13 cellular contexts compared by ENCODE assay signal in the genomic region with DNA sequence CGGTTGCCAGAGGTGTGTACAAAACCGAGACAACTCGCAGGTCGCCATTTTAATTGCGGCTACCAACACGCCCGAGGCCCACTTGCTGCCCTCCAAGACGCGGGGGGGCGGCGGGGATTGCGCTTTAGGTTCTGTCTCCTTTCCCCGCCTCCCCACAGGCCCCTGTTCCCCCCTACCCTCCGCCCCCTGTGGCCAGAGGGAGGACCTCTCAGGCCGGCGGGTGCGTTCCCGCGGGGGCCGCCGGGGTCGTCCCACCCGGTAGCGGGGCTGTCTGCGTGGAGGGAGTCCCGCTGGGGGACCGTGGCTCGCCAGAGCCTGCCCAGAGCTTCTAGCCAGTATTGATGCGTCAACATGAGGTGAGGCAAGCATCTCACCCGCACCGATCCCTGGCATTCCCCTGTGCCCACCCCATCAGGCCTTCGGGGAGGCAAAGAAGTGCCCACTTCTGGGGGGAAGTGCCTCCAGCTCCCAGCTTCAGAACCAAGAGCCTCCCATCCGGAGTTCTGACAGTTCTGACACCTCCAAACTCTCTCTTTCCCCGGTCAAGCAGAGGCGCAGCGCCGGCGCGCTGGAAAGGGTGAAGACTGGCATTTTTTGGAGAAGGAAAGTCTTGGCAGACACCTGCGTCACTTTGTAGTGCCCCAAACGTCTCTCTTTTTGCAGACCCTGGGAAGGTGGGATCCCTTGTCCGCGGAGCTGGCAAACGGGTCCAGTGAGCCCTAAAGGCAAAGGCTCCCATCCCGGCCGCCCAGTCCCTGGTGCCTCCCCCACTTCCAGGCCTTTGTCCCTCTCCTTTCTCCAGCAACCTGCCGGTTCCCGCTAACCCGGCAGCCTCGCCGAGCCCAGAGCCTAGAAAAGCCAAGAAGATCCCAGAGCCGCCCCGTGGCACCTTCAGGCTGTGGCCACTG. TPM values are rescaled to one million over a fixed set of nuclear protein-coding genes. Genes with fewer than 3 reads are reported as not detected.
DNase-seq lines count a peak whose midpoint lies in the region; ATAC-seq and TF ChIP-seq lines count a peak whose summit lies in the region.
"Had no signal": no experiment of that assay in that cellular context is flagged by ENCODE, and none has a peak within 500 bp of the region (broad histone marks: within the 10 kb centered on the region; RNA-seq: fewer than 3 reads in every experiment).

No MANE protein-coding gene starts in this region.

- no peak overlapping the region for H3K4me2 ChIP-seq in mesenchymal stem cell (ENCODE audit: low read length, poor library complexity, severe bottlenecking)

- H3K9me3 ChIP-seq in heart left ventricle (no peaks in the 10 kb centered on the region), right atrium auricular region (no peaks in the 10 kb centered on the region), thoracic aorta (no peaks in the 10 kb centered on the region), mesenchymal stem cell (ENCODE audit: control insufficient read depth, low read length) (no peaks in the 10 kb centered on the region)
- H3K9me3 ChIP-seq: testis had no signal

- H3K27ac ChIP-seq in heart left ventricle (no peak overlapping the region), right atrium auricular region (no peak overlapping the region), thoracic aorta (no peak overlapping the region), mesenchymal stem cell (ENCODE audit: low read length, poor library complexity, severe bottlenecking) (no peak overlapping the region)
- H3K27ac ChIP-seq: skin epidermis, testis had no signal

- H2BK5ac ChIP-seq in mesenchymal stem cell (ENCODE audit: low read depth, low read length, poor library complexity, severe bottlenecking), result no peak overlapping the region

- WGBS in heart left ventricle, 4 donors, result 2 to 6% (median 3%) methylated on average over 23 to 53 of the region's 53 CpGs
- WGBS in mesenchymal stem cell, result 1% methylated on average over 49 of the region's 53 CpGs

- no peak for TF ChIP-seq POLR2A in heart left ventricle (IDR thresholded peaks at IDR 0.05)

- no peak overlapping the region for H2BK15ac ChIP-seq in mesenchymal stem cell (ENCODE audit: low read depth, poor library complexity, severe bottlenecking)

- H3K4me1 Mint-ChIP-seq in activated T-helper 17 cell treated with anti-CD3 and anti-CD28 coated beads, Interleukin-2, amount 50 U/mL, for 72 hours, result peaks cover 30% of the 10 kb centered on the region

- H2AFZ ChIP-seq in mesenchymal stem cell (ENCODE audit: low read depth, low read length), result no peak overlapping the region

- no peaks in the 10 kb centered on the region for H3K79me1 ChIP-seq in mesenchymal stem cell (replicated peaks; ENCODE audit: low read length, poor library complexity, severe bottlenecking)

- H3K14ac ChIP-seq in mesenchymal stem cell (ENCODE audit: low read length in 2 of 2), result no peak overlapping the region

- H3K18ac ChIP-seq in mesenchymal stem cell (ENCODE audit: low read depth in 1 of 2, low read length in 2 of 2), result no peak overlapping the region

- no peak overlapping the region for H2AK5ac ChIP-seq in mesenchymal stem cell (ENCODE audit: low read length, severe bottlenecking)

- no peak overlapping the region for H4K8ac ChIP-seq in mesenchymal stem cell (ENCODE audit: low read length)

- H3K27me3 ChIP-seq in heart left ventricle (peaks cover 81 to 100% (median 98%) of the 10 kb centered on the region in 9 donors), right atrium auricular region (peaks cover 84 to 89% of the 10 kb centered on the region in 2 donors), thoracic aorta (replicated peaks; ENCODE audit: insufficient read depth) (peaks cover 36% of the 10 kb centered on the region), mesenchymal stem cell (ENCODE audit: control insufficient read depth in 1 of 2, insufficient read depth in 1 of 2, low read length in 2 of 2) (peaks cover 96 to 98% of the 10 kb centered on the region in 2 experiments)

- no peak overlapping the region for H3K27ac Mint-ChIP-seq in activated T-helper 17 cell treated with anti-CD3 and anti-CD28 coated beads, Interleukin-2, amount 50 U/mL, for 72 hours

- H2BK12ac ChIP-seq in mesenchymal stem cell (ENCODE audit: low read length in 2 of 2), result no peak overlapping the region

- H3K4me3 ChIP-seq in heart left ventricle (peak overlapping the region in 7 of 12 donors; percentile 21 to 61 (median 52)), right atrium auricular region (peak overlapping the region in 1 of 2 donors; percentile 47), thoracic aorta (peak overlapping the region; percentile 75), mesenchymal stem cell (ENCODE audit: insufficient read depth in 1 of 2, low read depth in 1 of 2, low read length in 2 of 2) (no peak overlapping the region)

- intact Hi-C loops in heart left ventricle (cut with DNase I), result loop anchor here in 1 of 10 donors (10.0 kb wide), 1 partner anchor 61 kb away; no protein-coding TSS in a partner anchor

- H4K91ac ChIP-seq in mesenchymal stem cell (ENCODE audit: low read length), result no peak overlapping the region

- H3K4ac ChIP-seq in mesenchymal stem cell (ENCODE audit: low read depth in 1 of 2, low read length in 2 of 2), result no peak overlapping the region

- H3K36me3 Mint-ChIP-seq in activated T-helper 17 cell treated with anti-CD3 and anti-CD28 coated beads, Interleukin-2, amount 50 U/mL, for 72 hours (ENCODE audit: low read depth), result peaks cover 13% of the 10 kb centered on the region

- H2BK120ac ChIP-seq in mesenchymal stem cell (ENCODE audit: low read depth, low read length), result no peak overlapping the region

- peak overlapping the region in 1 of 2 experiments; percentile 34 for H3K23ac ChIP-seq in mesenchymal stem cell (ENCODE audit: low read length in 2 of 2)

- H3K4me1 ChIP-seq in heart left ventricle (peaks cover 11 to 92% (median 70%) of the 10 kb centered on the region in 12 donors), right atrium auricular region (peaks cover 0 to 90% of the 10 kb centered on the region in 2 donors), thoracic aorta (ENCODE audit: control insufficient read depth in 1 of 2, low read depth in 2 of 2) (peaks cover 70 to 89% of the 10 kb centered on the region in 2 donors), mesenchymal stem cell (ENCODE audit: control insufficient read depth, insufficient read depth, low read depth, low read length) (peaks cover 69% of the 10 kb centered on the region)

- no peak overlapping the region for H3K9ac ChIP-seq in mesenchymal stem cell (ENCODE audit: low read length)

- peak overlapping the region; percentile 83 for H3K4me3 Mint-ChIP-seq in activated T-helper 17 cell treated with anti-CD3 and anti-CD28 coated beads, Interleukin-2, amount 50 U/mL, for 72 hours

- TF ChIP-seq CTCF in heart left ventricle (IDR thresholded peaks at IDR 0.05) (no peak), right atrium auricular region (IDR thresholded peaks at IDR 0.05) (no peak), thoracic aorta (IDR thresholded peaks at IDR 0.05) (no peak)

- H3K36me3 ChIP-seq in heart left ventricle, result no peaks in the 10 kb centered on the region
- H3K36me3 ChIP-seq in right atrium auricular region, result no peaks in the 10 kb centered on the region
- no peaks in the 10 kb centered on the region for H3K36me3 ChIP-seq in thoracic aorta
- peaks cover 0 to 3% of the 10 kb centered on the region in 2 experiments for H3K36me3 ChIP-seq in mesenchymal stem cell (ENCODE audit: control insufficient read depth in 1 of 2, insufficient read depth in 2 of 2, low read depth in 1 of 2, low read length in 2 of 2)

- ATAC-seq in heart left ventricle, result no peak
- ATAC-seq in activated T-helper 17 cell treated with anti-CD3 and anti-CD28 coated beads, Interleukin-2, amount 50 U/mL, for 72 hours (replicated peaks), result no peak
- ATAC-seq in thoracic aorta (ENCODE audit: insufficient number of reproducible peaks, low FRiP score, low read depth), result no peak

- no peaks in the 10 kb centered on the region for H3K9me3 Mint-ChIP-seq in activated T-helper 17 cell treated with anti-CD3 and anti-CD28 coated beads, Interleukin-2, amount 50 U/mL, for 72 hours

- H3K27me3 Mint-ChIP-seq in activated T-helper 17 cell treated with anti-CD3 and anti-CD28 coated beads, Interleukin-2, amount 50 U/mL, for 72 hours, result peaks cover 50% of the 10 kb centered on the region

- DNase-seq in heart left ventricle, result no peak
- no peak for DNase-seq in right atrium auricular region (ENCODE audit: low spot score)
- DNase-seq in left kidney (ENCODE audit: low read depth, low spot score), result peak; percentile 31
- DNase-seq in thoracic aorta (ENCODE audit: low spot score), result no peak
- DNase-seq in stimulated activated CD4-positive, alpha-beta T cell treated with anti-CD3 and anti-CD28 coated beads, Interleukin-4, amount 100 ng/mL, for 1 hour, result no peak
- DNase-seq in mesenchymal stem cell, result no peak
- no peak for DNase-seq in NK-92 treated with Interleukin-12 subunit alpha and Interleukin-12 subunit beta, amount 100 ng/mL, for 24 hours (lab: John Stamatoyannopoulos, UW)
- DNase-seq: foreskin melanocyte, NCI-H2081 treated with DMSO at 0.1 percent for 48 hours, T-helper 2 cell, testis had no signal

RNA-seq across cellular contexts. Expression of gene PAX6, which starts 3.1 kb away (rescaled TPM):
- total RNA-seq in heart left ventricle (under 1 TPM in 3 of 9 donors, not detected in 6; 0.09 to 0.50 (median 0.27) TPM), right atrium auricular region (not detected), thoracic aorta (under 1 TPM in 1 of 2 donors, not detected in 1; 0.68 TPM)
- polyA plus RNA-seq in heart left ventricle, result not detected
- total RNA-seq in activated T-helper 17 cell treated with anti-CD3 and anti-CD28 coated beads, Interleukin-2, amount 50 U/mL, for 72 hours, result not detected
- polyA plus RNA-seq in mesenchymal stem cell (2013, experiment 1 of 2), result not detected
- polyA plus RNA-seq in mesenchymal stem cell (2013, experiment 2 of 2), result not detected

Comparison
In these comparisons a context has a peak if more than half of its experiments do, and no peak if none do; other contexts are left out.
1. H3K4me3 ChIP-seq: peak in heart left ventricle (7 of 12) and thoracic aorta (single experiment); none in mesenchymal stem cell (0 of 2).